12 cellular contexts compared by ENCODE assay signal in the genomic region with DNA sequence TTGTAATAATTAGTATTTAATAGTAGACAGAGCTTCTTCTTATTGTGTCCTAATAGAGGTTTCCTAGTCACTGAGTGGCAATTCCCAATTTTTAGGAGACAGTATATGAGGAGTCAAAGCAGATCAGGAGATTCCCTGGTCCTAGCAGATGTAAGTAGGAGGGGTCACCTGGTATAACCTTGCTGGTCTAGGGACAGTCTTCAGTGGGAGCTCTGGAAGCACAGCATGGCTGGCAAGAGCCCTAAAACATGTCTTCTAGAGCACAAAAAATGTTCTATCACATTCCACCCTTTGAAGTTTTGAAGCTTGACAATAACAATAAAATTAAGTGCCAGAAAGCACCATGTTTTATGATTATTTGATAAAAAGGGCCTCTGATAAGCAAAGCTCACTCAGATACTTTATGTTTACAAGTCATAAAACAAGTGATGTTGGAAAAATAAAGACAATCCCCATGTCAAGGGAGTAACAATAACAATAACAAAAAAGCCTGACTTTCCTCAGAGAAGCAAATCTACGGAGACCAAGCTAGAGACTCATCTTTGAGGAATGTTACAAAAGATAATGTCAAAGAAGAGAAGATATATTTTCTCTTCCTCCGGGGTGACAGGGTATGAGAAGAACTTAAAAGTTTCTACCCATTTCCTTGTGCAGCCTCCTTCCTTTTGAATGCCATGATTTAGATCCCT.
A peak's percentile ranks its signal among the peaks of the same experiment; 100 is the strongest.
DNase-seq lines count a peak whose midpoint lies in the region; TF ChIP-seq lines count a peak whose summit lies in the region.
"Had no signal": no experiment of that assay in that cellular context is flagged by ENCODE, and none has a peak within 500 bp of the region (broad histone marks: within the 10 kb centered on the region; RNA-seq: fewer than 3 reads in every experiment).

No MANE protein-coding gene starts in this region.

- CTCF ChIA-PET in HEK293 (lab: Yijun Ruan, JAX), result interaction anchor here (0.7 kb wide), 1 partner anchor 18 kb away, joined by 3 read pairs; no protein-coding TSS in a partner anchor

- peak overlapping the region; percentile 41; the same call in 1 of the 2 replicates for H3K4me3 ChIP-seq in ACC112 (ENCODE audit: low read depth, low read length)
- H3K4me3 ChIP-seq in HEK293 (ENCODE audit: low read depth, low read length), result no peak overlapping the region
- H3K4me3 ChIP-seq in muscle layer of duodenum (ENCODE audit: low read depth in 1 of 2, low read length in 2 of 2), result no peak overlapping the region
- H3K4me3 ChIP-seq in effector memory CD4-positive, alpha-beta T cell (ENCODE audit: insufficient read depth, low read depth, low read length, poor library complexity, severe bottlenecking), result no peak overlapping the region

- no peaks in the 10 kb centered on the region for H3K36me3 ChIP-seq in ACC112 (ENCODE audit: insufficient read depth, low read length)
- no peaks in the 10 kb centered on the region for H3K36me3 ChIP-seq in HEK293 (ENCODE audit: control insufficient read depth in 2 of 2, insufficient read depth in 1 of 2, low read length in 2 of 2)
- no peaks in the 10 kb centered on the region for H3K36me3 ChIP-seq in muscle layer of duodenum (ENCODE audit: control insufficient read depth in 1 of 2, insufficient read depth in 2 of 2, low read length in 2 of 2)
- H3K36me3 ChIP-seq in effector memory CD4-positive, alpha-beta T cell (ENCODE audit: control insufficient read depth, insufficient read depth, low read length), result no peaks in the 10 kb centered on the region

- H3K9me3 ChIP-seq in HEK293 (ENCODE audit: control insufficient read depth, insufficient read depth, low read depth, low read length), result no peaks in the 10 kb centered on the region
- no peaks in the 10 kb centered on the region for H3K9me3 ChIP-seq in muscle layer of duodenum (ENCODE audit: control insufficient read depth in 1 of 2, low read length in 2 of 2)
- H3K9me3 ChIP-seq in effector memory CD4-positive, alpha-beta T cell (ENCODE audit: control insufficient read depth, low read length), result no peaks in the 10 kb centered on the region

- H3K27me3 ChIP-seq in ACC112 (ENCODE audit: insufficient read depth, low read length) (no peaks in the 10 kb centered on the region), muscle layer of duodenum (ENCODE audit: low read depth, low read length) (no peaks in the 10 kb centered on the region)
- no peaks in the 10 kb centered on the region for H3K27me3 ChIP-seq in effector memory CD4-positive, alpha-beta T cell (replicated peaks; ENCODE audit: control insufficient read depth, insufficient read depth, low read length, poor library complexity, severe bottlenecking)

- H3K4me1 ChIP-seq in ACC112 (ENCODE audit: control insufficient read depth, insufficient read depth, low read length, unreplicated experiment) (peaks cover 17% of the 10 kb centered on the region), HEK293 (ENCODE audit: control insufficient read depth, insufficient read depth, low read length) (peaks cover 13% of the 10 kb centered on the region; the same call in 1 of the 2 replicates), muscle layer of duodenum (ENCODE audit: control insufficient read depth in 1 of 2, insufficient read depth in 2 of 2, low read length in 2 of 2) (peaks cover 0 to 4% of the 10 kb centered on the region in 2 donors)
- no peaks in the 10 kb centered on the region for H3K4me1 ChIP-seq in effector memory CD4-positive, alpha-beta T cell (ENCODE audit: control insufficient read depth, insufficient read depth, low read length, poor library complexity, severe bottlenecking)

- H3K27ac ChIP-seq in ACC112 (ENCODE audit: low read depth, low read length) (peak overlapping the region; percentile 84), HEK293 (ENCODE audit: extremely low read depth, low read depth, low read length) (peak overlapping the region; percentile 48; the same call in 1 of the 2 replicates), muscle layer of duodenum (ENCODE audit: low read length) (peak overlapping the region; percentile 11)
- H3K27ac ChIP-seq in effector memory CD4-positive, alpha-beta T cell (ENCODE audit: insufficient read depth, low read length, poor library complexity, severe bottlenecking), result no peak overlapping the region
- H3K27ac ChIP-seq: KMS-11 had no signal

- no peaks in the 10 kb centered on the region for H3K79me2 ChIP-seq in ACC112 (ENCODE audit: control insufficient read depth, insufficient read depth, low read length, unreplicated experiment)

- POLR2A ChIA-PET in HEK293 (lab: Yijun Ruan, JAX), result no interaction called here

- DNase-seq in brain pericyte (ENCODE audit: low read depth, low spot score), result peak; percentile 26
- DNase-seq in SW480 (ENCODE audit: low spot score), result no peak
- DNase-seq in NCI-H187 treated with DMSO at 0.1 percent for 48 hours (lab: John Stamatoyannopoulos, UW), result no peak
- DNase-seq in effector memory CD4-positive, alpha-beta T cell, result no peak
- DNase-seq in inferior parietal cortex (ENCODE audit: extremely low spot score), result no peak
- DNase-seq: activated CD4-positive, alpha-beta T cell treated with anti-CD3 and anti-CD28 coated beads, Interleukin-2, amount 50 U/mL, for 4 hours; SIG-M5; stimulated activated naive CD8-positive, alpha-beta T cell treated with anti-CD3 and anti-CD28 coated beads, Interleukin-15, amount 100 ng/mL, for 72 hours had no signal

- H2AFZ ChIP-seq in ACC112 (ENCODE audit: low read length, unreplicated experiment), result peak overlapping the region; percentile 81

- no peak for TF ChIP-seq CTCF in HEK293 (tag by site-specific recombination; IDR thresholded peaks at IDR 0.05)

TF ChIP-seq in HEK293, 187 proteins besides CTCF, POLR2A, EP300 and RAD21:
- TF ChIP-seq, protein P1, sequence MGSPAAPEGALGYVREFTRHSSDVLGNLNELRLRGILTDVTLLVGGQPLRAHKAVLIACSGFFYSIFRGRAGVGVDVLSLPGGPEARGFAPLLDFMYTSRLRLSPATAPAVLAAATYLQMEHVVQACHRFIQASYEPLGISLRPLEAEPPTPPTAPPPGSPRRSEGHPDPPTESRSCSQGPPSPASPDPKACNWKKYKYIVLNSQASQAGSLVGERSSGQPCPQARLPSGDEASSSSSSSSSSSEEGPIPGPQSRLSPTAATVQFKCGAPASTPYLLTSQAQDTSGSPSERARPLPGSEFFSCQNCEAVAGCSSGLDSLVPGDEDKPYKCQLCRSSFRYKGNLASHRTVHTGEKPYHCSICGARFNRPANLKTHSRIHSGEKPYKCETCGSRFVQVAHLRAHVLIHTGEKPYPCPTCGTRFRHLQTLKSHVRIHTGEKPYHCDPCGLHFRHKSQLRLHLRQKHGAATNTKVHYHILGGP (tag by site-specific recombination; IDR thresholded peaks at IDR 0.05), result 0 out of 2 replicates have a peak, but pooled peaks have one; percentile 34
- TF ChIP-seq ZXDB (tag by site-specific recombination; IDR thresholded peaks at IDR 0.05), result peak; percentile 70
- 0 out of 2 replicates have a peak, but pooled peaks have one; percentile 33 for TF ChIP-seq ZNF843 (tag by site-specific recombination; IDR thresholded peaks at IDR 0.05)
- TF ChIP-seq, protein P2, sequence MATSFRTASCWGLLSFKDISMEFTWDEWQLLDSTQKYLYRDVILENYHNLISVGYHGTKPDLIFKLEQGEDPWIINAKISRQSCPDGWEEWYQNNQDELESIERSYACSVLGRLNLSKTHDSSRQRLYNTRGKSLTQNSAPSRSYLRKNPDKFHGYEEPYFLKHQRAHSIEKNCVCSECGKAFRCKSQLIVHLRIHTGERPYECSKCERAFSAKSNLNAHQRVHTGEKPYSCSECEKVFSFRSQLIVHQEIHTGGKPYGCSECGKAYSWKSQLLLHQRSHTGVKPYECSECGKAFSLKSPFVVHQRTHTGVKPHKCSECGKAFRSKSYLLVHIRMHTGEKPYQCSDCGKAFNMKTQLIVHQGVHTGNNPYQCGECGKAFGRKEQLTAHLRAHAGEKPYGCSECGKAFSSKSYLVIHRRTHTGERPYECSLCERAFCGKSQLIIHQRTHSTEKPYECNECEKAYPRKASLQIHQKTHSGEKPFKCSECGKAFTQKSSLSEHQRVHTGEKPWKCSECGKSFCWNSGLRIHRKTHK (tag by site-specific recombination; IDR thresholded peaks at IDR 0.05), result no peak
- TF ChIP-seq TCF7L2 (IDR thresholded peaks at IDR 0.05; ENCODE audit: borderline replicate concordance, low read depth, low read length), result peak; percentile 90; the same call in 1 of the 2 replicates
- TF ChIP-seq ZNF37A (tag by site-specific recombination; IDR thresholded peaks at IDR 0.05), result no peak
- TF ChIP-seq FEZF1 (tag by site-specific recombination; IDR thresholded peaks at IDR 0.05), result peak; percentile 42; the same call in 1 of the 2 replicates
